ENCODE assay signal across 18 cellular contexts in the genomic region with DNA sequence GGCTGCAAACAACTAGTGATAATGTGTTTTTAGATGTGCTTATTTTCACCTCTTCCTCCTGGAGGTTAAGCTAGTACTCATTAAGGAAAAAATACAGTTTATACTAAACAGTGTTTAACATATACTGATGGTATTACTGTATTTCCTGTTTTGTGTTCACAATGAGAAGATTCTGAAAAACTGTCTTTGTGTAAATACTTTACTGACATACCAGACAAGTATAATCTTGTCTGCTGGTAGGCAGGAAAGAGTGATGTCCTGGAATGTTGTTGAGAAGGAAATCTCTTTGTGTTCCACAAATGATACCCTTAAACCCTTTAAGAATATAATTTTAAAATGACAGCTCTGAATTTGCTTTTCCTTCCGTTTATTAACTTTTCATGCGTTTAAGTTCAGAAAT.
A peak's percentile ranks its signal among the peaks of the same experiment; 100 is the strongest.
DNase-seq lines count a peak whose midpoint lies in the region; ATAC-seq and TF ChIP-seq lines count a peak whose summit lies in the region.
"Had no signal": no experiment of that assay in that cellular context is flagged by ENCODE, and none has a peak within 500 bp of the region (broad histone marks: within the 10 kb centered on the region; RNA-seq: fewer than 3 reads in every experiment).

No MANE protein-coding gene starts in this region.

- H3K9me3 ChIP-seq in HUES6 (ENCODE audit: control insufficient read depth, insufficient read depth, low read depth, low read length) (no peaks in the 10 kb centered on the region), breast epithelium (no peaks in the 10 kb centered on the region), iPS-20b (ENCODE audit: insufficient read depth, low read depth, low read length) (no peaks in the 10 kb centered on the region), prostate gland (no peaks in the 10 kb centered on the region)
- H3K9me3 ChIP-seq: body of pancreas, spleen, thyroid gland had no signal

- H3K36me3 Mint-ChIP-seq in osteocyte (ENCODE audit: unreplicated experiment) = no peaks in the 10 kb centered on the region

- H3K36me3 ChIP-seq in HUES6 (ENCODE audit: control insufficient read depth, insufficient read depth, low read length) = no peaks in the 10 kb centered on the region
- H3K36me3 ChIP-seq in breast epithelium = no peaks in the 10 kb centered on the region
- H3K36me3 ChIP-seq in iPS-20b (ENCODE audit: insufficient read depth, low read depth, low read length) = no peaks in the 10 kb centered on the region
- no peaks in the 10 kb centered on the region for H3K36me3 ChIP-seq in prostate gland
- H3K36me3 ChIP-seq: spleen, thyroid gland had no signal

- no peak for TF ChIP-seq POLR2A in breast epithelium (IDR thresholded peaks at IDR 0.05)
- TF ChIP-seq POLR2A in prostate gland (IDR thresholded peaks at IDR 0.05) = no peak

- WGBS in prostate gland = 41% methylated on average over 2 of the region's 2 CpGs

- DNase-seq in breast epithelium (ENCODE audit: low spot score in 2 of 2) (no peak), osteocyte (ENCODE audit: extremely low spot score, unreplicated experiment) (no peak), NCI-H1694 treated with DMSO at 0.1 percent for 48 hours (lab: John Stamatoyannopoulos, UW) (no peak), COLO668 (lab: John Stamatoyannopoulos, UW; ENCODE audit: unreplicated experiment) (no peak), prostate gland (ENCODE audit: low spot score) (no peak)
- DNase-seq: activated naive CD4-positive, alpha-beta T cell treated with anti-CD3 and anti-CD28 coated beads, Interleukin-2, amount 50 U/mL, for 16 hours; activated T-cell treated with anti-CD3 and anti-CD28 coated beads, Interleukin-2, amount 50 U/mL, for 1 hour; body of pancreas; dorsolateral prefrontal cortex; left colon; NCI-H1092; NCI-H748 treated with DMSO at 0.1 percent for 48 hours; spleen; thyroid gland had no signal

- intact Hi-C loops in breast epithelium (cut with DNase I; ENCODE audit: low total_unique reads) = loop anchor here (5.0 kb wide), 1 partner anchor 369 kb away; no protein-coding TSS in a partner anchor
- intact Hi-C loops in prostate gland (cut with DNase I) = loop anchor here (5.0 kb wide), 1 partner anchor 269 kb away; the partner anchor contains the start of gene SPRY1

- peak overlapping the region; percentile 76 for H3K27ac Mint-ChIP-seq in osteocyte (ENCODE audit: unreplicated experiment)

- TF ChIP-seq CTCF in breast epithelium (IDR thresholded peaks at IDR 0.05) = no peak
- no peak for TF ChIP-seq CTCF in osteocyte (IDR thresholded peaks at IDR 0.05)
- TF ChIP-seq CTCF in prostate gland (IDR thresholded peaks at IDR 0.05) = no peak

- H3K9me3 Mint-ChIP-seq in osteocyte (ENCODE audit: unreplicated experiment) = no peaks in the 10 kb centered on the region

- peaks cover 25% of the 10 kb centered on the region for H3K4me1 Mint-ChIP-seq in osteocyte (ENCODE audit: unreplicated experiment)

- peak overlapping the region; percentile 46; the same call in 1 of the 2 replicates for H3K27ac ChIP-seq in HUES6 (ENCODE audit: low read depth, low read length)
- H3K27ac ChIP-seq in breast epithelium = peak overlapping the region; percentile 39 to 54
- H3K27ac ChIP-seq in iPS-20b (ENCODE audit: low read length) = no peak overlapping the region
- no peak overlapping the region for H3K27ac ChIP-seq in prostate gland
- H3K27ac ChIP-seq: body of pancreas, dorsolateral prefrontal cortex, KMS-11, spleen, thyroid gland had no signal

- H3K9ac ChIP-seq in HUES6 (ENCODE audit: low read length) = no peak overlapping the region
- H3K9ac ChIP-seq in iPS-20b (ENCODE audit: low read depth, low read length) = peak overlapping the region; percentile 46; the same call in 1 of the 2 replicates
- H3K9ac ChIP-seq: KMS-11 had no signal

- H3K4me1 ChIP-seq in HUES6 (ENCODE audit: control insufficient read depth, insufficient read depth, low read length) = peaks cover 3% of the 10 kb centered on the region; the same call in 1 of the 2 replicates
- no peaks in the 10 kb centered on the region for H3K4me1 ChIP-seq in breast epithelium
- peaks cover 4% of the 10 kb centered on the region; the same call in 1 of the 2 replicates for H3K4me1 ChIP-seq in iPS-20b (ENCODE audit: insufficient read depth, low read length)
- no peaks in the 10 kb centered on the region for H3K4me1 ChIP-seq in prostate gland (replicated peaks)
- H3K4me1 ChIP-seq: body of pancreas, thyroid gland had no signal

- H3K27me3 ChIP-seq in HUES6 (ENCODE audit: control insufficient read depth, insufficient read depth, low read length) (no peaks in the 10 kb centered on the region), breast epithelium (no peaks in the 10 kb centered on the region), iPS-20b (ENCODE audit: insufficient read depth, low read length) (no peaks in the 10 kb centered on the region), prostate gland (replicated peaks; ENCODE audit: insufficient read depth) (no peaks in the 10 kb centered on the region)
- H3K27me3 ChIP-seq: body of pancreas, dorsolateral prefrontal cortex, spleen, thyroid gland had no signal

- H3K4me3 Mint-ChIP-seq in osteocyte (ENCODE audit: unreplicated experiment) = no peak overlapping the region

- H3K4me3 ChIP-seq in HUES6 (ENCODE audit: low read depth, low read length) (no peak overlapping the region), breast epithelium (peak overlapping the region in 1 of 3 donors; percentile 2), iPS-20b (ENCODE audit: low read length) (no peak overlapping the region), prostate gland (no peak overlapping the region)
- H3K4me3 ChIP-seq: body of pancreas, dorsolateral prefrontal cortex, spleen, thyroid gland had no signal

- ATAC-seq in HG02759 (IDR thresholded peaks at IDR 0.05; ENCODE audit: unreplicated experiment) = no peak
- ATAC-seq: body of pancreas, left colon had no signal

- H3K27me3 Mint-ChIP-seq in osteocyte (ENCODE audit: unreplicated experiment) = no peaks in the 10 kb centered on the region

Comparison
In these comparisons a context has a peak if more than half of its experiments do, and no peak if none do; other contexts are left out.
1. H3K27ac ChIP-seq: peak in HUES6 (single experiment) and breast epithelium (2 of 2); none in iPS-20b (single experiment) and prostate gland (0 of 2).